14 cellular contexts compared by ENCODE assay signal in genomic region chr6:118680452-118681095, GRCh38. TPM values are rescaled to one million over a fixed set of nuclear protein-coding genes. Genes with fewer than 3 reads are reported as not detected.
DNase-seq lines count a peak whose midpoint lies in the region; ATAC-seq, FAIRE-seq and TF ChIP-seq lines count a peak whose summit lies in the region.
"Had no signal": no experiment of that assay in that cellular context is flagged by ENCODE, and none has a peak within 500 bp of the region (broad histone marks: within the 10 kb centered on the region; RNA-seq: fewer than 3 reads in every experiment).

No MANE protein-coding gene starts in this region.

- FAIRE-seq in GM12892 (lab: Jason Lieb, UNC): peak; percentile 58
- FAIRE-seq: endometrium had no signal

- H3F3A ChIP-seq in SK-N-SH (replicated peaks; ENCODE audit: insufficient read depth): no peaks in the 10 kb centered on the region

- H4K20me1 ChIP-seq in SK-N-SH (ENCODE audit: insufficient read depth): no peaks in the 10 kb centered on the region

- no peak for TF ChIP-seq POLR2A in GM12892 (IDR thresholded peaks at IDR 0.05; ENCODE audit: low read depth, low read length)

- CTCF ChIA-PET in SK-N-SH (lab: Yijun Ruan, JAX): no interaction called here

- H3K36me3 ChIP-seq in SK-N-SH (replicated peaks in 1 of 2; ENCODE audit: control insufficient read depth in 1 of 2, insufficient read depth in 2 of 2, low read length in 1 of 2) (no peaks in the 10 kb centered on the region), MG63 (no peaks in the 10 kb centered on the region)
- H3K36me3 ChIP-seq: left lung had no signal

- H3K27ac ChIP-seq in SK-N-SH (ENCODE audit: low read depth in 2 of 2, low read length in 1 of 2): no peak overlapping the region
- H3K27ac ChIP-seq: left lung had no signal

- WGBS in SK-N-SH (ENCODE audit: low lambda C conversion rate): 79% methylated on average over 7 of the region's 9 CpGs

- H3K9me3 ChIP-seq in SK-N-SH (no peaks in the 10 kb centered on the region), MG63 (no peaks in the 10 kb centered on the region)
- H3K9me3 ChIP-seq: left lung had no signal

- no peak for TF ChIP-seq EP300 in SK-N-SH (IDR thresholded peaks at IDR 0.05; ENCODE audit: borderline replicate concordance in 1 of 2, low read depth in 1 of 2, low read length in 1 of 2)

- DNase-seq in Ammon's horn (ENCODE audit: low spot score): peak; percentile 70
- no peak for DNase-seq in GM12892 (ENCODE audit: insufficient read length)
- DNase-seq in activated naive CD8-positive, alpha-beta T cell treated with anti-CD3 and anti-CD28 coated beads, Interleukin-2, amount 50 U/mL, for 24 hours: no peak
- peak; percentile 60 for DNase-seq in natural killer cell treated with Interleukin-12 subunit alpha and Interleukin-12 subunit beta and Interleukin-15 and Interleukin-18, amount 100 ng/mL, for 72 hours (ENCODE audit: low spot score)
- no peak for DNase-seq in SK-N-SH
- no peak for DNase-seq in MG63
- DNase-seq: activated CD8-positive, alpha-beta memory T cell treated with anti-CD3 and anti-CD28 coated beads, Interleukin-2, amount 50 U/mL, for 48 hours; glutamatergic neuron; left lung; stimulated activated naive B cell treated with anti-CD40 and anti-IgM and Interleukin-4, amounts not matched to agents 10 μg/mL and 1 μg/mL and 100 μg/mL, for 72 hours had no signal

- H3K4me3 ChIP-seq in SK-N-SH (ENCODE audit: low read depth in 2 of 2, low read length in 1 of 2): no peak overlapping the region
- H3K4me3 ChIP-seq in MG63: no peak overlapping the region
- H3K4me3 ChIP-seq: left lung had no signal

- POLR2A ChIA-PET in SK-N-SH (lab: Yijun Ruan, JAX): no interaction called here

- TF ChIP-seq RAD21 in SK-N-SH (IDR thresholded peaks at IDR 0.05; ENCODE audit: low read length): no peak

- H3K9me3 Mint-ChIP-seq in activated naive CD8-positive, alpha-beta T cell treated with anti-CD3 and anti-CD28 coated beads, Interleukin-2, amount 50 U/mL, for 24 hours: no peaks in the 10 kb centered on the region
- no peaks in the 10 kb centered on the region for H3K9me3 Mint-ChIP-seq in natural killer cell treated with Interleukin-12 subunit alpha and Interleukin-12 subunit beta and Interleukin-15 and Interleukin-18, amount 100 ng/mL, for 72 hours
- H3K9me3 Mint-ChIP-seq: stimulated activated naive B cell treated with anti-CD40 and anti-IgM and Interleukin-4, amounts not matched to agents 10 μg/mL and 1 μg/mL and 100 μg/mL, for 72 hours had no signal

- H3K79me2 ChIP-seq in SK-N-SH (ENCODE audit: insufficient read depth): no peaks in the 10 kb centered on the region

- H3K36me3 Mint-ChIP-seq in activated naive CD8-positive, alpha-beta T cell treated with anti-CD3 and anti-CD28 coated beads, Interleukin-2, amount 50 U/mL, for 24 hours (ENCODE audit: low read depth): peaks cover 17% of the 10 kb centered on the region
- no peaks in the 10 kb centered on the region for H3K36me3 Mint-ChIP-seq in natural killer cell treated with Interleukin-12 subunit alpha and Interleukin-12 subunit beta and Interleukin-15 and Interleukin-18, amount 100 ng/mL, for 72 hours

- H3K9ac ChIP-seq in SK-N-SH: no peak overlapping the region

- ATAC-seq in activated naive CD8-positive, alpha-beta T cell treated with anti-CD3 and anti-CD28 coated beads, Interleukin-2, amount 50 U/mL, for 24 hours: peak; percentile 89
- peak; percentile 77 to 90 for ATAC-seq in natural killer cell treated with Interleukin-12 subunit alpha and Interleukin-12 subunit beta and Interleukin-15 and Interleukin-18, amount 100 ng/mL, for 72 hours
- ATAC-seq in GM18520 (IDR thresholded peaks at IDR 0.05; ENCODE audit: unreplicated experiment): no peak
- ATAC-seq in GM18867 (IDR thresholded peaks at IDR 0.05; ENCODE audit: unreplicated experiment): no peak
- ATAC-seq: HCT116; left lung; stimulated activated naive B cell treated with anti-CD40 and anti-IgM and Interleukin-4, amounts not matched to agents 10 μg/mL and 1 μg/mL and 100 μg/mL, for 72 hours had no signal

- H3K4me1 Mint-ChIP-seq in activated naive CD8-positive, alpha-beta T cell treated with anti-CD3 and anti-CD28 coated beads, Interleukin-2, amount 50 U/mL, for 24 hours: peaks cover 59% of the 10 kb centered on the region
- H3K4me1 Mint-ChIP-seq in natural killer cell treated with Interleukin-12 subunit alpha and Interleukin-12 subunit beta and Interleukin-15 and Interleukin-18, amount 100 ng/mL, for 72 hours (ENCODE audit: low read depth in 2 of 2): peaks cover 32 to 40% of the 10 kb centered on the region in 2 donors

- no peak overlapping the region for H2AFZ ChIP-seq in SK-N-SH (ENCODE audit: low read depth)

- H3K9me2 ChIP-seq in SK-N-SH: no peaks in the 10 kb centered on the region

- no peak overlapping the region for H3K4me2 ChIP-seq in SK-N-SH

- peak overlapping the region; percentile 58 for H3K27ac Mint-ChIP-seq in activated naive CD8-positive, alpha-beta T cell treated with anti-CD3 and anti-CD28 coated beads, Interleukin-2, amount 50 U/mL, for 24 hours
- H3K27ac Mint-ChIP-seq in natural killer cell treated with Interleukin-12 subunit alpha and Interleukin-12 subunit beta and Interleukin-15 and Interleukin-18, amount 100 ng/mL, for 72 hours: peak overlapping the region; percentile 55 to 81
- H3K27ac Mint-ChIP-seq: stimulated activated naive B cell treated with anti-CD40 and anti-IgM and Interleukin-4, amounts not matched to agents 10 μg/mL and 1 μg/mL and 100 μg/mL, for 72 hours had no signal

- TF ChIP-seq CTCF in SK-N-SH (IDR thresholded peaks at IDR 0.05): no peak

- H3K27me3 ChIP-seq in SK-N-SH (ENCODE audit: insufficient read depth) (no peaks in the 10 kb centered on the region), MG63 (no peaks in the 10 kb centered on the region)
- H3K27me3 ChIP-seq: left lung had no signal

- H3K4me1 ChIP-seq in SK-N-SH (ENCODE audit: control insufficient read depth in 1 of 2, insufficient read depth in 2 of 2, low read depth in 1 of 2, low read length in 1 of 2): no peaks in the 10 kb centered on the region
- H3K4me1 ChIP-seq: left lung had no signal

- H3K27me3 Mint-ChIP-seq in activated naive CD8-positive, alpha-beta T cell treated with anti-CD3 and anti-CD28 coated beads, Interleukin-2, amount 50 U/mL, for 24 hours: no peaks in the 10 kb centered on the region
- H3K27me3 Mint-ChIP-seq in natural killer cell treated with Interleukin-12 subunit alpha and Interleukin-12 subunit beta and Interleukin-15 and Interleukin-18, amount 100 ng/mL, for 72 hours: no peaks in the 10 kb centered on the region
- H3K27me3 Mint-ChIP-seq: stimulated activated naive B cell treated with anti-CD40 and anti-IgM and Interleukin-4, amounts not matched to agents 10 μg/mL and 1 μg/mL and 100 μg/mL, for 72 hours had no signal

- peak overlapping the region; percentile 28 for H3K4me3 Mint-ChIP-seq in activated naive CD8-positive, alpha-beta T cell treated with anti-CD3 and anti-CD28 coated beads, Interleukin-2, amount 50 U/mL, for 24 hours
- peak overlapping the region; percentile 47 for H3K4me3 Mint-ChIP-seq in natural killer cell treated with Interleukin-12 subunit alpha and Interleukin-12 subunit beta and Interleukin-15 and Interleukin-18, amount 100 ng/mL, for 72 hours
- H3K4me3 Mint-ChIP-seq: stimulated activated naive B cell treated with anti-CD40 and anti-IgM and Interleukin-4, amounts not matched to agents 10 μg/mL and 1 μg/mL and 100 μg/mL, for 72 hours had no signal

TF ChIP-seq in SK-N-SH, 30 proteins besides CTCF, POLR2A, EP300 and RAD21:
- no peak for TF ChIP-seq YY1 (IDR thresholded peaks at IDR 0.05; ENCODE audit: low read depth)
- no peak for TF ChIP-seq RXRA (IDR thresholded peaks at IDR 0.05; ENCODE audit: borderline replicate concordance, low read depth)
- no peak for TF ChIP-seq FOXJ3 (CRISPR knock-in tag; IDR thresholded peaks at IDR 0.05)
- TF ChIP-seq IRF3 (IDR thresholded peaks at IDR 0.05; ENCODE audit: low read depth, low read length): no peak
- no peak for TF ChIP-seq EZH2phosphoT487 (IDR thresholded peaks at IDR 0.05; ENCODE audit: borderline replicate concordance, low read depth)
- TF ChIP-seq PBX3 (IDR thresholded peaks at IDR 0.05): no peak
- TF ChIP-seq POLR2AphosphoS5 (IDR thresholded peaks at IDR 0.05; ENCODE audit: low read depth, low read length): no peak

RNA-seq across cellular contexts. Expression of gene CEP85L, which starts 29.2 kb away (rescaled TPM):
- 11.5 TPM for polyA plus RNA-seq in GM12892 (2012; ENCODE audit: missing spikeins)
- 10 to 100 TPM; 35.7 to 47.4 TPM for total RNA-seq in natural killer cell treated with Interleukin-12 subunit alpha and Interleukin-12 subunit beta and Interleukin-15 and Interleukin-18, amount 100 ng/mL, for 72 hours
- polyA plus RNA-seq in SK-N-SH (2012; rRNA removed): 1.1 and 1.3 TPM in 2 replicates
- 1.2 and 1.3 TPM in 2 replicates for polyA plus RNA-seq in SK-N-SH (2012; cell fraction: cytosol; rRNA removed)
- polyA plus RNA-seq in SK-N-SH (2012; cell fraction: nucleus; rRNA removed): 1.1 and 2.5 TPM in 2 replicates
- 4.2 and 4.9 TPM in 2 replicates for total RNA-seq in MG63 (2014; rRNA removed; shearing (Covaris generic); ENCODE audit: low replicate concordance)

Comparison
In these comparisons a context has a peak if more than half of its experiments do, and no peak if none do; other contexts are left out.
1. DNase-seq: peak in Ammon's horn (single experiment) and natural killer cell treated with Interleukin-12 subunit alpha and Interleukin-12 subunit beta and Interleukin-15 and Interleukin-18, amount 100 ng/mL, for 72 hours (single experiment); none in GM12892 (single experiment), activated naive CD8-positive, alpha-beta T cell treated with anti-CD3 and anti-CD28 coated beads, Interleukin-2, amount 50 U/mL, for 24 hours (single experiment), SK-N-SH (single experiment) and MG63 (single experiment).
2. ATAC-seq: peak in activated naive CD8-positive, alpha-beta T cell treated with anti-CD3 and anti-CD28 coated beads, Interleukin-2, amount 50 U/mL, for 24 hours (single experiment) and natural killer cell treated with Interleukin-12 subunit alpha and Interleukin-12 subunit beta and Interleukin-15 and Interleukin-18, amount 100 ng/mL, for 72 hours (2 of 2); none in GM18520 (single experiment) and GM18867 (single experiment).